8 cellular contexts compared by ENCODE assay signal in the genomic region with DNA sequence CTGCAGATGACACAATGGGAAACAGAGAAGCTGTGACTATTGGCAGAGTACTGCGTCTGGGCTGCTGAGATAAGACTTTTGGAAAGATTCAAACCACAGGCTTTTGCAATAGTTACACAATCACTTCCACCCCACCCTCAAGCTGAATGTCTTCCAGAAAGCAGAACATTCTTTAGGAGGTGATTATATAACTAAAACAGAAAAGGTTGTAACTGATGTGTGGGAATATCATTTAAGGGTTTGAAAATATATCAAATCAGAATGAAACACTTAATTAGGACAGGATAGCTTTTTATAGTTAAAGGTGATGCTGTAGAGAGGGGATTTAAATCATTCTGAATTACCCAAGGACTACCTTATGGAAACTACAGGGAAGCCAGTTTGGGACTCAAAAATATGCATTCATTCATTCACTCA.
A peak's percentile ranks its signal among the peaks of the same experiment; 100 is the strongest.
DNase-seq lines count a peak whose midpoint lies in the region; ATAC-seq, FAIRE-seq and TF ChIP-seq lines count a peak whose summit lies in the region.

No MANE protein-coding gene starts in this region.

- TF ChIP-seq CTCF in bronchial epithelial cell (IDR thresholded peaks at IDR 0.05; ENCODE audit: insufficient read depth, low read length, severe bottlenecking): no peak

- no peaks in the 10 kb centered on the region for H3K27me3 ChIP-seq in bronchial epithelial cell (ENCODE audit: control insufficient read depth, insufficient read depth, low read length)

- FAIRE-seq in bronchial epithelial cell (lab: Jason Lieb, UNC): no peak

- no peaks in the 10 kb centered on the region for H3K36me3 ChIP-seq in bronchial epithelial cell (ENCODE audit: control insufficient read depth, insufficient read depth, low read length)

- H3K4me3 ChIP-seq in bronchial epithelial cell (ENCODE audit: low read depth, low read length): no peak overlapping the region

- DNase-seq in A172 (ENCODE audit: low spot score): peak; percentile 87
- DNase-seq in M059J (ENCODE audit: low read depth): peak; percentile 75
- DNase-seq in bronchial epithelial cell (ENCODE audit: low read depth): peak; percentile 95
- peak; percentile 87 for DNase-seq in medulla oblongata (ENCODE audit: extremely low spot score)
- no peak for DNase-seq in activated effector memory CD4-positive, alpha-beta T cell treated with Interleukin-2 at 50 U/mL for 16 hours
- DNase-seq in NCI-H345 treated with DMSO at 0.1 percent for 48 hours (lab: John Stamatoyannopoulos, UW; ENCODE audit: unreplicated experiment): no peak

- no peak for ATAC-seq in GM21619 (IDR thresholded peaks at IDR 0.05; ENCODE audit: unreplicated experiment)
- ATAC-seq in HG02763 (IDR thresholded peaks at IDR 0.05; ENCODE audit: unreplicated experiment): no peak

Comparison
In these comparisons a context has a peak if more than half of its experiments do, and no peak if none do; other contexts are left out.
1. DNase-seq: peak in A172 (single experiment), M059J (single experiment), bronchial epithelial cell (single experiment) and medulla oblongata (single experiment); none in activated effector memory CD4-positive, alpha-beta T cell treated with Interleukin-2 at 50 U/mL for 16 hours (single experiment) and NCI-H345 treated with DMSO at 0.1 percent for 48 hours (single experiment).